In the genomic region with DNA sequence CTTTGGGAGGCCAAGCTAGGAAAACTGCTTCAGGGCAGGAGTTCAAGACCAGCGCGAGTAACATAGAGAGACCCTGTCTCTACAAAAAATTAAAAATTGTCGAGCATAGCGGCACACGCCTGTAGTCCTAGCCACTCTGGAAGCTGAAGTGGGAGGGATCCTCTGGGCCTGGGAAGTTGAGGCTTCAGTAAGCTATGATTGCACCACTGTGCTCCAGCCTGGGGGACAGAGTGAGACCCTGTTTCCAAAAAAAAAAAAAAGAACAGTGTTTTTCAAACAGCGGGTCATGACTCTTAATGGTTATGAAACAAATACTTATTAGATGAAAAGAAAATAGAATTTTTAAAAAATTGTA, we compare ENCODE assay signal across 15 cellular contexts. TPM values are rescaled to one million over a fixed set of nuclear protein-coding genes. Genes with fewer than 3 reads are reported as not detected.
DNase-seq lines count a peak whose midpoint lies in the region; ATAC-seq and TF ChIP-seq lines count a peak whose summit lies in the region.
"Had no signal": no experiment of that assay in that cellular context is flagged by ENCODE, and none has a peak within 500 bp of the region (broad histone marks: within the 10 kb centered on the region; RNA-seq: fewer than 3 reads in every experiment).

No MANE protein-coding gene starts in this region.

- H3K4me1 ChIP-seq in stomach smooth muscle (ENCODE audit: control insufficient read depth, insufficient read depth, low read length) = peaks cover 15% of the 10 kb centered on the region

- intact Hi-C loops in activated B cell treated with CpG ODN at 0.5 μM for 24 hours (cut with micrococcal nuclease) = loop anchor here (5.0 kb wide), 1 partner anchor 108 kb away; no protein-coding TSS in a partner anchor

- H3K4me1 Mint-ChIP-seq in activated T-cell treated with anti-CD3 and anti-CD28 coated beads, Interleukin-2, amount 50 U/mL, for 4 hours (ENCODE audit: low read depth) = peaks cover 59% of the 10 kb centered on the region
- H3K4me1 Mint-ChIP-seq in activated B cell treated with CpG ODN at 0.5 μM for 24 hours (peaks cover 27% of the 10 kb centered on the region), immature natural killer cell (peaks cover 73 to 74% of the 10 kb centered on the region in 2 donors)

- no peaks in the 10 kb centered on the region for H3K27me3 ChIP-seq in stomach smooth muscle (ENCODE audit: control insufficient read depth in 1 of 2, insufficient read depth in 2 of 2, low read length in 2 of 2)
- H3K27me3 ChIP-seq: testis had no signal

- no peaks in the 10 kb centered on the region for H3K9me3 ChIP-seq in stomach smooth muscle (ENCODE audit: control insufficient read depth in 2 of 2, low read length in 2 of 2)
- H3K9me3 ChIP-seq: testis had no signal

- peaks cover 4% of the 10 kb centered on the region for H3K36me3 Mint-ChIP-seq in activated T-cell treated with anti-CD3 and anti-CD28 coated beads, Interleukin-2, amount 50 U/mL, for 4 hours (ENCODE audit: insufficient read depth)
- H3K36me3 Mint-ChIP-seq in activated B cell treated with CpG ODN at 0.5 μM for 24 hours (ENCODE audit: low read depth) (peaks cover 15% of the 10 kb centered on the region), immature natural killer cell (peaks cover 0 to 4% (median 3%) of the 10 kb centered on the region in 3 donors)

- H3K9me3 Mint-ChIP-seq in activated T-cell treated with anti-CD3 and anti-CD28 coated beads, Interleukin-2, amount 50 U/mL, for 4 hours = no peaks in the 10 kb centered on the region
- H3K9me3 Mint-ChIP-seq in activated B cell treated with CpG ODN at 0.5 μM for 24 hours = no peaks in the 10 kb centered on the region
- peaks cover 0 to 2% (median 0%) of the 10 kb centered on the region in 6 donors for H3K9me3 Mint-ChIP-seq in immature natural killer cell

- TF ChIP-seq CTCF in activated B cell treated with CpG ODN at 0.5 μM for 24 hours (IDR thresholded peaks at IDR 0.05) = no peak

- POLR2A ChIA-PET in activated B cell treated with CpG ODN at 0.5 μM for 24 hours (lab: Charles Lee) = interaction anchor here (0.6 to 1.6 kb wide), 5 partner anchors 13 to 385 kb away, joined by 3 to 6 read pairs (median 3); no protein-coding TSS in a partner anchor

- no peaks in the 10 kb centered on the region for H3K27me3 Mint-ChIP-seq in activated T-cell treated with anti-CD3 and anti-CD28 coated beads, Interleukin-2, amount 50 U/mL, for 4 hours (ENCODE audit: low read depth)
- H3K27me3 Mint-ChIP-seq in activated B cell treated with CpG ODN at 0.5 μM for 24 hours (no peaks in the 10 kb centered on the region), immature natural killer cell (ENCODE audit: low read depth in 3 of 3) (peaks cover 16 to 31% (median 25%) of the 10 kb centered on the region in 3 donors)

- CTCF ChIA-PET in activated B cell treated with CpG ODN at 0.5 μM for 24 hours (lab: Charles Lee) = interaction anchor here (0.7 kb wide), 1 partner anchor 52 kb away, joined by 3 read pairs; no protein-coding TSS in a partner anchor

- no peak overlapping the region for H3K4me3 ChIP-seq in stomach smooth muscle (ENCODE audit: low read length in 2 of 2)
- H3K4me3 ChIP-seq: PC-9, testis had no signal

- no peak for DNase-seq in activated T-cell treated with anti-CD3 and anti-CD28 coated beads, Interleukin-2, amount 50 U/mL, for 4 hours
- DNase-seq in activated T-cell treated with anti-CD3 and anti-CD28 coated beads, Interleukin-2, amount 50 U/mL, for 48 hours = no peak
- DNase-seq in activated B cell treated with CpG ODN at 0.5 μM for 24 hours (no peak), immature natural killer cell (no peak), CD1c-positive myeloid dendritic cell (ENCODE audit: extremely low spot score) (no peak), NK-92 (lab: John Stamatoyannopoulos, UW; ENCODE audit: unreplicated experiment) (no peak)
- DNase-seq: ACHN, dermis blood vessel endothelial cell, left cardiac atrium, NCI-H1694 treated with DMSO at 0.1 percent for 48 hours, NCI-H510A treated with DMSO at 0.1 percent for 48 hours, PC-9, testis had no signal

- no peak for TF ChIP-seq POLR2A in GM18505 (IDR thresholded peaks at IDR 0.05; ENCODE audit: borderline replicate concordance, extremely low read depth, insufficient read depth, insufficient read length)

- H3K27ac Mint-ChIP-seq in activated B cell treated with CpG ODN at 0.5 μM for 24 hours (peak overlapping the region; percentile 15), immature natural killer cell (peak overlapping the region; percentile 85 to 96 (median 94))

- H3K36me3 ChIP-seq in stomach smooth muscle (ENCODE audit: control insufficient read depth in 2 of 2, insufficient read depth in 2 of 2, low read length in 2 of 2) = no peaks in the 10 kb centered on the region

- ATAC-seq in activated T-cell treated with anti-CD3 and anti-CD28 coated beads, Interleukin-2, amount 50 U/mL, for 4 hours = no peak
- no peak for ATAC-seq in activated B cell treated with CpG ODN at 0.5 μM for 24 hours (ENCODE audit: low read depth)
- no peak for ATAC-seq in GM18505 (IDR thresholded peaks at IDR 0.05; ENCODE audit: unreplicated experiment)
- ATAC-seq: left cardiac atrium had no signal

- peak overlapping the region; percentile 81 for H3K4me3 Mint-ChIP-seq in activated T-cell treated with anti-CD3 and anti-CD28 coated beads, Interleukin-2, amount 50 U/mL, for 4 hours
- H3K4me3 Mint-ChIP-seq in activated B cell treated with CpG ODN at 0.5 μM for 24 hours = no peak overlapping the region
- H3K4me3 Mint-ChIP-seq in immature natural killer cell = peak overlapping the region; percentile 85 to 89 (median 87)

- peak overlapping the region; percentile 18 for H3K27ac ChIP-seq in stomach smooth muscle (ENCODE audit: low read length)
- H3K27ac ChIP-seq: PC-9 had no signal

- no peak overlapping the region for H3K9ac ChIP-seq in stomach smooth muscle (ENCODE audit: low read length in 2 of 2)

RNA-seq across cellular contexts. Expression of a gene that starts 2.3 kb away (rescaled TPM):
- 10 to 100 TPM; 55.9 to 99.3 (median 82.8) TPM for total RNA-seq in activated T-cell treated with anti-CD3 and anti-CD28 coated beads, Interleukin-2, amount 50 U/mL, for 4 hours
- 368 and 391 TPM in 2 replicates for total RNA-seq in activated B cell treated with CpG ODN at 0.5 μM for 24 hours
- polyA plus RNA-seq in immature natural killer cell = 100 to 1,000 TPM; 176 to 336 (median 233) TPM

RNA-seq across cellular contexts. Expression of a gene that starts 56.2 kb away (rescaled TPM):
- 100 to 1,000 TPM; 157 to 179 (median 170) TPM for total RNA-seq in activated T-cell treated with anti-CD3 and anti-CD28 coated beads, Interleukin-2, amount 50 U/mL, for 4 hours
- 93.8 and 107 TPM in 2 replicates for total RNA-seq in activated B cell treated with CpG ODN at 0.5 μM for 24 hours
- 10 to 100 TPM in 2 of 3 donors, 1 to 10 TPM in 1; 9.6 to 31.7 (median 22.7) TPM for polyA plus RNA-seq in immature natural killer cell
